In the genomic region with DNA sequence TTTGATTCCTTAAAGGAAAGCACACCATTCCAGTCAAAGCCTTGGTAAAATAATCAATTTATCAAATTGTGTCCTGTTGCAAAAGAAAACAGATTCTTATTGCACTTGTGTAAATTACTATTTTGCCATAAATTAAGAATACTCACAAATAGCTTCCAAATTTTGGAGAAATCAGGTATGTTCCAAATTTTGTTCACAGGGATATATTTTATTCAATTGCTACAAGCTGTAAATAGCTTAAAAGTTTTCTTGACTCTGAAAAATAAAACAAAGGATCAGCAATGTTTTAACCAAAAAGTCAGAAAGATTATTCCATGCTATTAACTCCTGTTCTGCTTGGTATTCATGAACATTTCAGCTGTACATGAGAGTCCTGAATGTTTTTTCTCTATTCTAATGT, we compare ENCODE assay signal across 23 cellular contexts. TPM values are rescaled to one million over a fixed set of nuclear protein-coding genes. Genes with fewer than 3 reads are reported as not detected.
"Had no signal": no experiment of that assay in that cellular context is flagged by ENCODE, and none has a peak within 500 bp of the region (broad histone marks: within the 10 kb centered on the region; RNA-seq: fewer than 3 reads in every experiment).

No MANE protein-coding gene starts in this region.

- H3K27ac Mint-ChIP-seq: dendritic cell treated with granulocyte-macrophage colony-stimulating factor and Interleukin-4, amounts not matched to agents 40 ng/mL and 50 ng/mL, for 4 days; effector memory CD8-positive, alpha-beta T cell; endodermal cell; naive thymus-derived CD4-positive, alpha-beta T cell; natural killer cell had no signal

- H3K36me3 ChIP-seq: esophagus squamous epithelium, gastrocnemius medialis, heart right ventricle, left lung, lower lobe of right lung had no signal

- H3K9me3 ChIP-seq: esophagus squamous epithelium, gastrocnemius medialis had no signal

- H3K4me1 ChIP-seq: left lung had no signal

- H3K36me3 Mint-ChIP-seq: natural killer cell had no signal

- H3K9me3 Mint-ChIP-seq: dendritic cell treated with granulocyte-macrophage colony-stimulating factor and Interleukin-4, amounts not matched to agents 40 ng/mL and 50 ng/mL, for 4 days; effector memory CD8-positive, alpha-beta T cell; natural killer cell had no signal

- H3K4me3 Mint-ChIP-seq: dendritic cell treated with granulocyte-macrophage colony-stimulating factor and Interleukin-4, amounts not matched to agents 40 ng/mL and 50 ng/mL, for 4 days; effector memory CD8-positive, alpha-beta T cell; endodermal cell; naive thymus-derived CD4-positive, alpha-beta T cell; natural killer cell had no signal

- H3K27me3 Mint-ChIP-seq: naive thymus-derived CD4-positive, alpha-beta T cell had no signal

- H3K27ac ChIP-seq: epithelial cell of prostate, esophagus squamous epithelium, gastrocnemius medialis, heart right ventricle, left lung, lower lobe of right lung had no signal

- DNase-seq: cortex of kidney; effector CD8-positive, alpha-beta T cell; effector memory CD8-positive, alpha-beta T cell; endodermal cell; erythroblast; esophagus squamous epithelium; foreskin fibroblast; foreskin melanocyte; gastrocnemius medialis; glutamatergic neuron; head of caudate nucleus; heart right ventricle; hippocampal formation; left cardiac atrium; left lung; left ventricle myocardium superior; lower lobe of right lung; mesenchymal stem cell; midbrain; naive thymus-derived CD4-positive, alpha-beta T cell; natural killer cell had no signal

- H3K4me1 Mint-ChIP-seq: natural killer cell had no signal

- H3K4me3 ChIP-seq: esophagus squamous epithelium, gastrocnemius medialis, heart right ventricle, left lung, lower lobe of right lung had no signal

- H3K27me3 ChIP-seq: esophagus squamous epithelium, gastrocnemius medialis, heart right ventricle, left lung had no signal

RNA-seq across cellular contexts. Expression of a gene that starts 47.4 kb away (rescaled TPM):
- total RNA-seq: natural killer cell had no signal
- polyA plus RNA-seq: naive thymus-derived CD4-positive, alpha-beta T cell had no signal
